Comparison of ENCODE assay signal across 9 cellular contexts in the genomic region with DNA sequence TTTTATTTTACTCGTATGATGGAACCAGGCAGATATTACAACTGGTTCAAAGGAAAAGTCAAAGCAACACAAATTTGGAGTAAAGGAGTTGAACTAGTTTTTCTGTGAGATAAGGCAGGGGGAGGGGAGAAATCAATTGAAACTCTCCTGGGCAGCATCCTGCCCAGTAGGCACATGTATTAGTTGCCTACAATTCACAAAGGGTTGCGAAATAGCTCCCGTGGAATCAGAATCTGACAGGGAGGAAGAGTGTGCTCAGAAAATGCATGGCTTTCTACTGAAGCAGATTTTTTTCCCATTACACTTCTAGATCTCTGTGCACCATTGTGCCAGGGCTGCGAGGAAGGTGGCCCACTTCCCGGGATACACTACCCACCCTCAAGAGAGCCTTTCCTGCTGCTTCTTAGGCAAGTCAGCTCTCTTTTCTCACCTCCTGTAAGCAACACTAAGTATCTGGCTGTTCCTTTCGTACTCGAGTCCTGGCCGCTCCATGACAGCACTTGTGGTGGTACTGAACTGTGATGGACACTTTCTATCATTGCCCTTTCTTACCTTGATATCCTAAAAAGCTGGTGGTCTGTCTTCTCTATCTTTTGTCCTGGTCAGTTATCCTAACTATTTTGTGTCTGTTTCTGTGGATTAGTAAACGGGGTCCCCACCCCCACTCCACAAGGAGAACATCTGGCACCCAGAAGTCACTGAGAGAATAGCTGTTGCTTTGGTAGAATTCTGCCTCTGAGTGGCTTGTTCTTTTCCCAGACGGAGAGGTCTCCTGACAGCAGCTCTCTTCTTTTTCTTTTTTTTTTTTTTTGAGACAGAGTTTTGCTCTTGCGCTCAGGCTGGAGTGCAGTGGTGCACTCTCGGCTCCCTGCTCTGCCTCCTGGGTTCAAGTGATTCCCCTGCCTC.
A peak's percentile ranks its signal among the peaks of the same experiment; 100 is the strongest.
DNase-seq lines count a peak whose midpoint lies in the region; ATAC-seq lines count a peak whose summit lies in the region.
"Had no signal": no experiment of that assay in that cellular context is flagged by ENCODE, and none has a peak within 500 bp of the region (broad histone marks: within the 10 kb centered on the region; RNA-seq: fewer than 3 reads in every experiment).

No MANE protein-coding gene starts in this region.

- intact Hi-C loops in activated CD4-positive, alpha-beta T cell treated with anti-CD3 and anti-CD28 coated beads, Interleukin-2, amount 10 ng/mL, durations not matched to agents 24 days and 14 days (cut with micrococcal nuclease): loop anchor here (5.0 kb wide), 1 partner anchor 112 kb away; no protein-coding TSS in a partner anchor

- peak overlapping the region; percentile 57 for H3K27ac Mint-ChIP-seq in activated CD4-positive, alpha-beta T cell treated with anti-CD3 and anti-CD28 coated beads, Interleukin-2, amount 10 ng/mL, durations not matched to agents 24 days and 14 days
- H3K27ac Mint-ChIP-seq in central memory CD8-positive, alpha-beta T cell (ENCODE audit: low read depth): peak overlapping the region; percentile 61
- H3K27ac Mint-ChIP-seq in stimulated activated memory B cell treated with anti-CD40 and anti-IgM and Interleukin-4, amounts not matched to agents 10 μg/mL and 1 μg/mL and 100 μg/mL, for 72 hours: peak overlapping the region; percentile 93

- H3K9me3 Mint-ChIP-seq in activated CD4-positive, alpha-beta T cell treated with anti-CD3 and anti-CD28 coated beads, Interleukin-2, amount 10 ng/mL, durations not matched to agents 24 days and 14 days: no peaks in the 10 kb centered on the region
- no peaks in the 10 kb centered on the region for H3K9me3 Mint-ChIP-seq in central memory CD8-positive, alpha-beta T cell
- peaks cover under 1% of the 10 kb centered on the region for H3K9me3 Mint-ChIP-seq in stimulated activated memory B cell treated with anti-CD40 and anti-IgM and Interleukin-4, amounts not matched to agents 10 μg/mL and 1 μg/mL and 100 μg/mL, for 72 hours

- no peaks in the 10 kb centered on the region for H3K9me3 ChIP-seq in HUES48 (ENCODE audit: control insufficient read depth, insufficient read depth, low read length)

- ATAC-seq in central memory CD8-positive, alpha-beta T cell (replicated peaks; ENCODE audit: extremely low read depth, poor library complexity, severe bottlenecking): no peak
- ATAC-seq in stimulated activated memory B cell treated with anti-CD40 and anti-IgM and Interleukin-4, amounts not matched to agents 10 μg/mL and 1 μg/mL and 100 μg/mL, for 72 hours: no peak

- no peak overlapping the region for H3K4me3 Mint-ChIP-seq in activated CD4-positive, alpha-beta T cell treated with anti-CD3 and anti-CD28 coated beads, Interleukin-2, amount 10 ng/mL, durations not matched to agents 24 days and 14 days
- no peak overlapping the region for H3K4me3 Mint-ChIP-seq in central memory CD8-positive, alpha-beta T cell
- peak overlapping the region; percentile 62 for H3K4me3 Mint-ChIP-seq in stimulated activated memory B cell treated with anti-CD40 and anti-IgM and Interleukin-4, amounts not matched to agents 10 μg/mL and 1 μg/mL and 100 μg/mL, for 72 hours

- DNase-seq in activated CD4-positive, alpha-beta T cell treated with anti-CD3 and anti-CD28 coated beads, Interleukin-2, amount 10 ng/mL, durations not matched to agents 24 days and 14 days: no peak
- no peak for DNase-seq in activated CD4-positive, alpha-beta T cell treated with anti-CD3 and anti-CD28 coated beads for 4 hours
- no peak for DNase-seq in central memory CD8-positive, alpha-beta T cell (ENCODE audit: low spot score in 2 of 2)
- DNase-seq in anterior cingulate cortex (lab: John Stamatoyannopoulos, UW): no peak
- no peak for DNase-seq in NCI-H345 (lab: John Stamatoyannopoulos, UW)
- DNase-seq in activated T-cell treated with anti-CD3 and anti-CD28 coated beads for 4 hours: no peak
- DNase-seq: DND-41 had no signal

- H3K36me3 Mint-ChIP-seq in activated CD4-positive, alpha-beta T cell treated with anti-CD3 and anti-CD28 coated beads, Interleukin-2, amount 10 ng/mL, durations not matched to agents 24 days and 14 days (ENCODE audit: low read depth): peaks cover 70% of the 10 kb centered on the region
- H3K36me3 Mint-ChIP-seq in central memory CD8-positive, alpha-beta T cell (ENCODE audit: insufficient read depth): peaks cover 52% of the 10 kb centered on the region
- H3K36me3 Mint-ChIP-seq in stimulated activated memory B cell treated with anti-CD40 and anti-IgM and Interleukin-4, amounts not matched to agents 10 μg/mL and 1 μg/mL and 100 μg/mL, for 72 hours: peaks cover 78% of the 10 kb centered on the region

- no peak overlapping the region for H3K4me3 ChIP-seq in HUES48 (ENCODE audit: low read depth, low read length)

- H3K27ac ChIP-seq in HUES48 (ENCODE audit: low read depth, low read length): peak overlapping the region; percentile 65

- H3K9ac ChIP-seq in HUES48 (ENCODE audit: low read depth, low read length): no peak overlapping the region

- H3K4me1 ChIP-seq in HUES48 (ENCODE audit: control insufficient read depth, insufficient read depth, low read length): peaks cover 18% of the 10 kb centered on the region

- no peaks in the 10 kb centered on the region for H3K27me3 Mint-ChIP-seq in activated CD4-positive, alpha-beta T cell treated with anti-CD3 and anti-CD28 coated beads, Interleukin-2, amount 10 ng/mL, durations not matched to agents 24 days and 14 days
- H3K27me3 Mint-ChIP-seq in central memory CD8-positive, alpha-beta T cell: no peaks in the 10 kb centered on the region
- no peaks in the 10 kb centered on the region for H3K27me3 Mint-ChIP-seq in stimulated activated memory B cell treated with anti-CD40 and anti-IgM and Interleukin-4, amounts not matched to agents 10 μg/mL and 1 μg/mL and 100 μg/mL, for 72 hours

- peaks cover 58% of the 10 kb centered on the region for H3K36me3 ChIP-seq in HUES48 (ENCODE audit: control insufficient read depth, insufficient read depth, low read length)

- H3K4me1 Mint-ChIP-seq in activated CD4-positive, alpha-beta T cell treated with anti-CD3 and anti-CD28 coated beads, Interleukin-2, amount 10 ng/mL, durations not matched to agents 24 days and 14 days: peaks cover 52% of the 10 kb centered on the region
- H3K4me1 Mint-ChIP-seq in central memory CD8-positive, alpha-beta T cell: peaks cover 50% of the 10 kb centered on the region
- H3K4me1 Mint-ChIP-seq in stimulated activated memory B cell treated with anti-CD40 and anti-IgM and Interleukin-4, amounts not matched to agents 10 μg/mL and 1 μg/mL and 100 μg/mL, for 72 hours: peaks cover 95% of the 10 kb centered on the region

- H3K27me3 ChIP-seq in HUES48 (ENCODE audit: control insufficient read depth, insufficient read depth, low read length): no peaks in the 10 kb centered on the region
